8 cellular contexts compared by ENCODE assay signal in the genomic region with DNA sequence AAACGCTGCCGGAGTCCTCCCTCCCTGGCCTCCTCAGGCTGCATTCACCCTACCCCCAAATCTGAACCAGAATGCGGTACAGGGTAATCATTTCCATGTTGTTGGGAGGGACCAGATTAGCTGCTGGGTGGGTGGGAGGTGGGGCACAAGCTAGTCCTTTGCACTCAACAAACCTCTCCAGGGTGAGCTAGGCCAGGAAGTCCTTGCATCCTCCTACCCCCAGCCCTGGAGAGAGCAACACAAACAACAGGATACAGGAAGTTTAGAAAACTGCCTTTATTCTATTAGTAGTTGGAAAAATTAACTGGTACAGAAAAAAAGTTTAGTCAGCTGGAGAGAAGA. TPM values are rescaled to one million over a fixed set of nuclear protein-coding genes. Genes with fewer than 3 reads are reported as not detected.
DNase-seq lines count a peak whose midpoint lies in the region; ATAC-seq and TF ChIP-seq lines count a peak whose summit lies in the region.

No MANE protein-coding gene starts in this region.

- CTCF ChIA-PET in mammary epithelial cell (lab: Charles Lee; ENCODE audit: low non-redundant PET): interaction anchor here (0.6 to 0.7 kb wide), 2 partner anchors 14 to 18 kb away, joined by 3 to 7 read pairs; no protein-coding TSS in a partner anchor

- H3K27ac ChIP-seq in HUES6 (ENCODE audit: low read depth, low read length) (peak overlapping the region; percentile 88), mammary epithelial cell (ENCODE audit: insufficient read depth, low read depth, low read length) (peak overlapping the region; percentile 85), mucosa of rectum (ENCODE audit: low read depth in 2 of 2, low read length in 2 of 2) (peak overlapping the region; percentile 86 to 91)

- H3K9ac ChIP-seq in HUES6 (ENCODE audit: low read length) (peak overlapping the region; percentile 89), mammary epithelial cell (ENCODE audit: insufficient read depth, low read length) (no peak overlapping the region), mucosa of rectum (ENCODE audit: low read depth in 1 of 2, low read length in 2 of 2) (peak overlapping the region; percentile 68 to 84)

- H3K79me2 ChIP-seq in mammary epithelial cell (ENCODE audit: insufficient read depth, low read length): peaks cover 54% of the 10 kb centered on the region

- H3K4me3 ChIP-seq in HUES6 (ENCODE audit: low read depth, low read length) (peak overlapping the region; percentile 70), mammary epithelial cell (replicated peaks in 1 of 3; ENCODE audit: insufficient read depth in 1 of 3, low read depth in 2 of 3, low read length in 3 of 3) (peak overlapping the region; percentile 51 to 77 (median 66)), mucosa of rectum (ENCODE audit: low read length in 2 of 2) (peak overlapping the region; percentile 65 to 92)

- H3K4me2 ChIP-seq in mammary epithelial cell (ENCODE audit: insufficient read depth, low read depth, low read length): peak overlapping the region; percentile 90

- in situ Hi-C loops in mammary epithelial cell (cut with MboI; ENCODE audit: low sequenced_read_pairs in 2 of 2): no loop called here

- DNase-seq in mammary epithelial cell (no peak), DMS79 (lab: John Stamatoyannopoulos, UW) (no peak)
- no peak for DNase-seq in activated CD4-positive, CD25-positive, alpha-beta regulatory T cell treated with anti-CD3 and anti-CD28 coated beads, Interleukin-2, amount 50 U/mL, for 72 hours

- dilution Hi-C loops in mammary epithelial cell (cut with HindIII; ENCODE audit: low sequenced_read_pairs): no loop called here

- peak; percentile 9 for ATAC-seq in GM18505 (IDR thresholded peaks at IDR 0.05; ENCODE audit: unreplicated experiment)
- no peak for ATAC-seq in HG02763 (IDR thresholded peaks at IDR 0.05; ENCODE audit: unreplicated experiment)
- no peak for ATAC-seq in GM18861 (IDR thresholded peaks at IDR 0.05; ENCODE audit: unreplicated experiment)

- no peak for TF ChIP-seq POLR2A in GM18505 (IDR thresholded peaks at IDR 0.05; ENCODE audit: borderline replicate concordance, extremely low read depth, insufficient read depth, insufficient read length)

- H3K9me3 ChIP-seq in HUES6 (ENCODE audit: control insufficient read depth, insufficient read depth, low read depth, low read length): no peaks in the 10 kb centered on the region
- no peaks in the 10 kb centered on the region for H3K9me3 ChIP-seq in mammary epithelial cell (replicated peaks; ENCODE audit: insufficient read depth, low read length)
- no peaks in the 10 kb centered on the region for H3K9me3 ChIP-seq in mucosa of rectum (ENCODE audit: control insufficient read depth in 2 of 2, low read length in 2 of 2)

- H4K20me1 ChIP-seq in mammary epithelial cell (ENCODE audit: insufficient read depth, low read length): no peaks in the 10 kb centered on the region

- peak overlapping the region; percentile 17 for H2AFZ ChIP-seq in mammary epithelial cell (ENCODE audit: low read depth, low read length)

- 3% methylated on average over 3 of the region's 3 CpGs for WGBS in mammary epithelial cell (ENCODE audit: low coverage, missing lambda C conversion rate)

- no peaks in the 10 kb centered on the region for H3K27me3 ChIP-seq in HUES6 (ENCODE audit: control insufficient read depth, insufficient read depth, low read length)
- no peaks in the 10 kb centered on the region for H3K27me3 ChIP-seq in mammary epithelial cell (ENCODE audit: insufficient read depth, low read length)
- no peaks in the 10 kb centered on the region for H3K27me3 ChIP-seq in mucosa of rectum (ENCODE audit: control insufficient read depth in 2 of 2, insufficient read depth in 2 of 2, low read length in 2 of 2)

- no TSS peak for BruUV-seq in mammary epithelial cell (replicated peaks; lab: Mats Ljungman, UMichigan)

- peaks cover 62% of the 10 kb centered on the region for H3K36me3 ChIP-seq in HUES6 (ENCODE audit: control insufficient read depth, insufficient read depth, low read length)
- H3K36me3 ChIP-seq in mammary epithelial cell (ENCODE audit: insufficient read depth, low read length): peaks cover 27% of the 10 kb centered on the region
- peaks cover 31 to 34% of the 10 kb centered on the region in 2 donors for H3K36me3 ChIP-seq in mucosa of rectum (ENCODE audit: control insufficient read depth in 2 of 2, insufficient read depth in 2 of 2, low read length in 2 of 2)

- H3K4me1 ChIP-seq in HUES6 (ENCODE audit: control insufficient read depth, insufficient read depth, low read length) (peaks cover 18% of the 10 kb centered on the region), mammary epithelial cell (ENCODE audit: insufficient read depth, low read length) (peaks cover 33% of the 10 kb centered on the region), mucosa of rectum (ENCODE audit: control insufficient read depth in 2 of 2, insufficient read depth in 2 of 2, low read length in 2 of 2) (peaks cover 22 to 23% of the 10 kb centered on the region in 2 donors)

- intact Hi-C loops in mammary epithelial cell (cut with micrococcal nuclease): loop anchor here (1.0 to 2.0 kb wide), 4 partner anchors 19 to 188 kb away; a partner anchor contains a TSS

- TF ChIP-seq CTCF in mammary epithelial cell (conservative IDR thresholded peaks at IDR 0.05 in 1 of 2, IDR thresholded peaks at IDR 0.05 in 1 of 2; ENCODE audit: extremely low read depth in 1 of 2, insufficient read depth in 1 of 2, low read depth in 1 of 2, low read length in 2 of 2): no peak

RNA-seq across cellular contexts. Expression of a gene that starts 0.7 kb away (rescaled TPM):
- 100 to 1,000 TPM; 275 to 607 TPM for total RNA-seq in mammary epithelial cell
- 776 TPM for polyA plus RNA-seq in mammary epithelial cell
- 167 TPM for polyA minus RNA-seq in mammary epithelial cell

RNA-seq across cellular contexts. Expression of a gene that starts 19.0 kb away (rescaled TPM):
- 10 to 100 TPM; 19.0 to 54.6 TPM for total RNA-seq in mammary epithelial cell
- polyA plus RNA-seq in mammary epithelial cell: 34.1 TPM
- 60.7 TPM for polyA minus RNA-seq in mammary epithelial cell

RNA-seq across cellular contexts. Expression of a gene that starts 52.9 kb away (rescaled TPM):
- 100 to 1,000 TPM; 406 to 421 TPM for total RNA-seq in mammary epithelial cell
- 486 TPM for polyA plus RNA-seq in mammary epithelial cell
- 1,295 TPM for polyA minus RNA-seq in mammary epithelial cell

RNA-seq across cellular contexts. Expression of a gene that starts 53.4 kb away (rescaled TPM):
- 10 to 100 TPM; 17.3 to 21.7 TPM for total RNA-seq in mammary epithelial cell
- 29.2 TPM for polyA plus RNA-seq in mammary epithelial cell
- polyA minus RNA-seq in mammary epithelial cell: 30.4 TPM
